ENCODE assay signal across 12 cellular contexts in the genomic region with DNA sequence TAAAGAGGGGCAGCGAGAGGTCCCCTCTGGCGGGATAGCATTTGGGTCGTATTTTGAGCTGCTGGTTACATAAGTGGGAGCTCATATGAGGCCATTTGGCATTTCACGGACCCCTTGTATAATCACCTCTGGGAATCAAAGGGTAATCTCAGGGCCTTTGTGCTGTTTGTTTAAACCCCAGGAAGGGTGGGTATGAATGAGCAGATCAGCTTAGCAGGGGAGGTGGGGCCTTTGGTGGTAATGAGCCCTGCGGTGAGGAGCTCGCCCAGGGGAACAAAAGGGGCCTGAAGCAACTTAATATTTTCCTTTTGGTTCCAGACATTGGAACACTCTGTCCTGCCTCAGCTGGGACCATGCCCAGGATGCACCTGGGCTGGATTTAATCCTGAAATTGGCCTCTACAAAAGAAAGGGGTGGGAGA. TPM values are rescaled to one million over a fixed set of nuclear protein-coding genes. Genes with fewer than 3 reads are reported as not detected.
DNase-seq lines count a peak whose midpoint lies in the region; ATAC-seq and TF ChIP-seq lines count a peak whose summit lies in the region.
"Had no signal": no experiment of that assay in that cellular context is flagged by ENCODE, and none has a peak within 500 bp of the region (broad histone marks: within the 10 kb centered on the region; RNA-seq: fewer than 3 reads in every experiment).

No MANE protein-coding gene starts in this region.

- peak; percentile 67 for DNase-seq in H7
- no peak for DNase-seq in NT2/D1 (ENCODE audit: low read depth, low spot score)
- DNase-seq in iPS-NIHi11 (ENCODE audit: low spot score) = peak; percentile 44
- peak; percentile 23 for DNase-seq in spleen
- DNase-seq in Kasumi-1 (lab: John Stamatoyannopoulos, UW) = no peak
- DNase-seq in AG08396 (ENCODE audit: low spot score) = no peak
- no peak for DNase-seq in germinal center (ENCODE audit: low spot score)
- DNase-seq: activated CD4-positive, alpha-beta memory T cell treated with anti-CD3 and anti-CD28 coated beads, Interleukin-2, amount 10 ng/mL, durations not matched to agents 7 days and 5 days; activated naive CD4-positive, alpha-beta T cell treated with anti-CD3 and anti-CD28 coated beads, Interleukin-2, amount 10 ng/mL, durations not matched to agents 7 days and 5 days; Calu3; NCI-H774 had no signal

- H3K27me3 ChIP-seq in H7 (ENCODE audit: control insufficient read depth, insufficient read depth, low read length) (no peaks in the 10 kb centered on the region), NT2/D1 (ENCODE audit: insufficient read depth, insufficient read length) (no peaks in the 10 kb centered on the region), spleen (replicated peaks in 1 of 7) (no peaks in the 10 kb centered on the region)

- no peak overlapping the region for H3K27ac ChIP-seq in spleen

- ATAC-seq in GM21390 (IDR thresholded peaks at IDR 0.05; ENCODE audit: unreplicated experiment) = no peak

- peak overlapping the region; percentile 44 for H3K9ac ChIP-seq in NT2/D1 (ENCODE audit: insufficient read length, low read depth)

- H3K4me1 ChIP-seq in NT2/D1 (ENCODE audit: insufficient read depth, insufficient read length) (peaks cover 13% of the 10 kb centered on the region), spleen (peaks cover 0 to 14% (median 3%) of the 10 kb centered on the region in 6 donors)

- intact Hi-C loops in spleen (cut with DNase I; ENCODE audit: low total_unique reads) = no loop called here

- 84 to 90% (median 87%) methylated on average over 6 of the region's 6 CpGs for WGBS in spleen, 5 donors

- H3K4me3 ChIP-seq in H7 (ENCODE audit: insufficient read depth, low read depth, low read length) = no peak overlapping the region
- no peak overlapping the region for H3K4me3 ChIP-seq in NT2/D1 (ENCODE audit: insufficient read length, low read depth)
- no peak overlapping the region for H3K4me3 ChIP-seq in spleen

- H3K9me3 ChIP-seq in NT2/D1 (ENCODE audit: insufficient read depth, low read length) (peaks cover 43% of the 10 kb centered on the region), spleen (no peaks in the 10 kb centered on the region)

- H3K36me3 ChIP-seq in H7 (replicated peaks; ENCODE audit: control insufficient read depth, insufficient read depth, low read length) (peaks cover 3% of the 10 kb centered on the region), NT2/D1 (ENCODE audit: insufficient read depth, insufficient read length, low read length) (peaks cover 48% of the 10 kb centered on the region), spleen (peaks cover 0 to 15% (median 3%) of the 10 kb centered on the region in 6 donors)

- no peak for TF ChIP-seq POLR2A in spleen (IDR thresholded peaks at IDR 0.05)

- TF ChIP-seq CTCF in spleen (IDR thresholded peaks at IDR 0.05 in 8 of 11, conservative IDR thresholded peaks at IDR 0.05 in 3 of 11) = no peak

RNA-seq across cellular contexts. Expression of a gene that starts 10.2 kb away (rescaled TPM):
- 53.3 and 68.8 TPM in 2 replicates for total RNA-seq in H7 (2014; rRNA removed; shearing (Covaris generic))
- total RNA-seq in spleen = 10 to 100 TPM in 6 of 7 donors, 1 to 10 TPM in 1; 9.4 to 18.6 (median 13.1) TPM
- polyA plus RNA-seq in spleen = 1 to 10 TPM; 1.1 to 5.7 (median 1.8) TPM

Comparison
In these comparisons a context has a peak if more than half of its experiments do, and no peak if none do; other contexts are left out.
1. DNase-seq: peak in H7 (single experiment), iPS-NIHi11 (single experiment) and spleen (single experiment); none in NT2/D1 (single experiment), Kasumi-1 (0 of 2), AG08396 (single experiment) and germinal center (single experiment).